Comparison of ENCODE assay signal across 10 cellular contexts in the genomic region with DNA sequence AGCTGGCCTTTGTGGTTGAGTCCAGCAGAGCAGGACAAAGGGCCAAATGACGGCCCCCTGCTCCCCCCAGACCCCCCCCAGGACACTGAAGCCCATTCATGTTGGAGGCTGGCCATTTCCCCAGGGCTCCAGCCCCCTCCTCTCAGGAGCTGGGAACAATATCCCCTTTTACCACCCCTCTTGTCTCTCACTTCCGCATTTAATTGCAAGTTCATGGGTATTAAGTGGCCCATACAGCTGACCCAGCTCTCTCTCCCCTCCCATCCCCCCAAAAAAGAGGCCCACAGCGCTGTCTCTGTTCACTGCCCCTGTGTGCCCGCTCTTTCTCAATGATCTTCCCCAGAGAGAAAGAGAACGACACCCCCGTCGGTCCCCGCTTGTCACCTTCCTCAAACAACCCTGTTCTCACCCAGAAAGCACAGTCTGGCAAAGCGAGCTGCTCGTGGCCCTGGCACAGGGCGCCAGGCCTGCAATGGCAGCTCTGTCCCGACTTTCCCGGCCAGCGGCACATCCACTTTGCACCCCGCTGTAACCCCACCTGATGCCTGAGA.
DNase-seq lines count a peak whose midpoint lies in the region; ATAC-seq and TF ChIP-seq lines count a peak whose summit lies in the region.
"Had no signal": no experiment of that assay in that cellular context is flagged by ENCODE, and none has a peak within 500 bp of the region (broad histone marks: within the 10 kb centered on the region; RNA-seq: fewer than 3 reads in every experiment).

No MANE protein-coding gene starts in this region.

- TF ChIP-seq CTCF in tibial artery (IDR thresholded peaks at IDR 0.05): no peak

- H3K4me1 ChIP-seq in tibial artery: peaks cover 0 to 20% (median 11%) of the 10 kb centered on the region in 4 donors

- H3K27ac Mint-ChIP-seq in memory B cell: peak overlapping the region; percentile 83
- H3K27ac Mint-ChIP-seq in T-helper 2 cell treated with Interferon-gamma antibody and Interleukin-4, amounts not matched to agents 5 μg/mL and 100 μg/mL, for 36 hours: no peak overlapping the region

- intact Hi-C loops in tibial artery (cut with DNase I; ENCODE audit: low total_unique reads): no loop called here

- no peaks in the 10 kb centered on the region for H3K36me3 ChIP-seq in tibial artery

- peak; percentile 37 for DNase-seq in SKM-1 treated with dmso at 0.1 percent for 144 hours (lab: John Stamatoyannopoulos, UW; ENCODE audit: unreplicated experiment)
- DNase-seq in SKM-1 (lab: John Stamatoyannopoulos, UW; ENCODE audit: unreplicated experiment): no peak
- no peak for DNase-seq in memory B cell (ENCODE audit: low spot score in 2 of 2)
- peak; percentile 63 to 80 for DNase-seq in tibial artery
- no peak for DNase-seq in T-helper 2 cell treated with Interferon-gamma antibody and Interleukin-4, amounts not matched to agents 5 μg/mL and 100 μg/mL, for 36 hours (ENCODE audit: low spot score)
- DNase-seq in activated CD8-positive, alpha-beta memory T cell treated with anti-CD3 and anti-CD28 coated beads, Interleukin-2, amount 50 U/mL, for 48 hours: no peak
- no peak for DNase-seq in NCI-H526 treated with DMSO at 0.1 percent for 48 hours (lab: John Stamatoyannopoulos, UW)
- DNase-seq: cortex of kidney, NCI-H2171 had no signal

- no peak overlapping the region for H3K4me3 ChIP-seq in tibial artery

- H3K27me3 Mint-ChIP-seq in memory B cell: no peaks in the 10 kb centered on the region
- H3K27me3 Mint-ChIP-seq in T-helper 2 cell treated with Interferon-gamma antibody and Interleukin-4, amounts not matched to agents 5 μg/mL and 100 μg/mL, for 36 hours (ENCODE audit: low read depth): peaks cover 3% of the 10 kb centered on the region

- H3K9me3 ChIP-seq in tibial artery: no peaks in the 10 kb centered on the region

- H3K9me3 Mint-ChIP-seq in memory B cell: peaks cover 5% of the 10 kb centered on the region
- no peaks in the 10 kb centered on the region for H3K9me3 Mint-ChIP-seq in T-helper 2 cell treated with Interferon-gamma antibody and Interleukin-4, amounts not matched to agents 5 μg/mL and 100 μg/mL, for 36 hours

- peak; percentile 44 for ATAC-seq in memory B cell (ENCODE audit: low read depth)

- H3K27me3 ChIP-seq in tibial artery: no peaks in the 10 kb centered on the region

- H3K27ac ChIP-seq in cingulate gyrus (ENCODE audit: low read depth, low read length) (peak overlapping the region; percentile 81), tibial artery (no peak overlapping the region)

- no peak overlapping the region for H3K4me3 Mint-ChIP-seq in memory B cell
- H3K4me3 Mint-ChIP-seq in T-helper 2 cell treated with Interferon-gamma antibody and Interleukin-4, amounts not matched to agents 5 μg/mL and 100 μg/mL, for 36 hours: no peak overlapping the region

- H3K4me1 Mint-ChIP-seq in memory B cell: peaks cover 50% of the 10 kb centered on the region
- H3K4me1 Mint-ChIP-seq in T-helper 2 cell treated with Interferon-gamma antibody and Interleukin-4, amounts not matched to agents 5 μg/mL and 100 μg/mL, for 36 hours (ENCODE audit: low read depth): peaks cover 8% of the 10 kb centered on the region

- H3K36me3 Mint-ChIP-seq in memory B cell: peaks cover 9% of the 10 kb centered on the region
- no peaks in the 10 kb centered on the region for H3K36me3 Mint-ChIP-seq in T-helper 2 cell treated with Interferon-gamma antibody and Interleukin-4, amounts not matched to agents 5 μg/mL and 100 μg/mL, for 36 hours (ENCODE audit: low read depth)

Comparison
In these comparisons a context has a peak if more than half of its experiments do, and no peak if none do; other contexts are left out.
1. DNase-seq: peak in SKM-1 treated with dmso at 0.1 percent for 144 hours (single experiment) and tibial artery (2 of 2); none in SKM-1 (single experiment), memory B cell (0 of 2), T-helper 2 cell treated with Interferon-gamma antibody and Interleukin-4, amounts not matched to agents 5 μg/mL and 100 μg/mL, for 36 hours (single experiment), activated CD8-positive, alpha-beta memory T cell treated with anti-CD3 and anti-CD28 coated beads, Interleukin-2, amount 50 U/mL, for 48 hours (single experiment) and NCI-H526 treated with DMSO at 0.1 percent for 48 hours (single experiment).